In genomic region chr5:170312666-170313065, GRCh38 we compare ENCODE assay signal across 8 cellular contexts. TPM values are rescaled to one million over a fixed set of nuclear protein-coding genes. Genes with fewer than 3 reads are reported as not detected.
A peak's percentile ranks its signal among the peaks of the same experiment; 100 is the strongest.
DNase-seq lines count a peak whose midpoint lies in the region; ATAC-seq lines count a peak whose summit lies in the region.

No MANE protein-coding gene starts in this region.

- no peak overlapping the region for H3K23ac ChIP-seq in mesendoderm (ENCODE audit: low read length)

- H3K4me1 ChIP-seq in mesendoderm (ENCODE audit: control insufficient read depth, low read depth, low read length): no peaks in the 10 kb centered on the region

- peak; percentile 41 for ATAC-seq in GM18520 (IDR thresholded peaks at IDR 0.05; ENCODE audit: unreplicated experiment)
- peak; percentile 78 for ATAC-seq in HG03460 (IDR thresholded peaks at IDR 0.05; ENCODE audit: unreplicated experiment)

- H2AK5ac ChIP-seq in mesendoderm (ENCODE audit: low read length): no peak overlapping the region

- no peak overlapping the region for H3K18ac ChIP-seq in mesendoderm (ENCODE audit: low read length)

- H3K27me3 ChIP-seq in mesendoderm (ENCODE audit: insufficient read depth, low read length, poor library complexity): no peaks in the 10 kb centered on the region

- no peak overlapping the region for H3K4me2 ChIP-seq in mesendoderm (ENCODE audit: low read length)

- H4K8ac ChIP-seq in mesendoderm (ENCODE audit: low read depth, low read length): no peak overlapping the region

- H2BK120ac ChIP-seq in mesendoderm (ENCODE audit: low read depth, low read length): no peak overlapping the region

- H3K9ac ChIP-seq in mesendoderm (ENCODE audit: low read length): no peak overlapping the region

- H3K79me1 ChIP-seq in mesendoderm (ENCODE audit: low read length): no peaks in the 10 kb centered on the region

- no CpG with 5 or more reads among the region's 3 CpGs for WGBS in mesendoderm (ENCODE audit: extremely low coverage, insufficient coverage, low lambda C conversion rate)

- DNase-seq in activated CD8-positive, alpha-beta memory T cell treated with anti-CD3 and anti-CD28 coated beads for 24 hours: peak; percentile 80
- peak; percentile 95 for DNase-seq in islet precursor cell
- peak; percentile 21 for DNase-seq in stromal cell of bone marrow (ENCODE audit: low read depth)
- no peak for DNase-seq in epidermal melanocyte (ENCODE audit: insufficient read length, low spot score)
- no peak for DNase-seq in NCI-H748 treated with DMSO at 0.1 percent for 48 hours (lab: John Stamatoyannopoulos, UW)
- DNase-seq in mesendoderm: no peak

- no peak overlapping the region for H4K5ac ChIP-seq in mesendoderm (ENCODE audit: low read length)

- H3K56ac ChIP-seq in mesendoderm (ENCODE audit: low read length): no peak overlapping the region

- no peak overlapping the region for H3K27ac ChIP-seq in mesendoderm (ENCODE audit: low read depth, low read length)

- no peaks in the 10 kb centered on the region for H3K36me3 ChIP-seq in mesendoderm (ENCODE audit: control insufficient read depth, insufficient read depth, low read length)

- H3K4ac ChIP-seq in mesendoderm (ENCODE audit: low read depth, low read length): no peak overlapping the region

- H2BK5ac ChIP-seq in mesendoderm (ENCODE audit: low read length): no peak overlapping the region

- no peak overlapping the region for H3K4me3 ChIP-seq in mesendoderm (ENCODE audit: low read length)

- H3K79me2 ChIP-seq in mesendoderm (ENCODE audit: control insufficient read depth, insufficient read depth, low read length): no peaks in the 10 kb centered on the region

- no peak overlapping the region for H2BK15ac ChIP-seq in mesendoderm (replicated peaks; ENCODE audit: low read depth)

RNA-seq across cellular contexts. Expression of gene LCP2, which starts 15.1 kb away (rescaled TPM):
- polyA plus RNA-seq in mesendoderm (2013, experiment 1 of 2): 0.13 TPM
- polyA plus RNA-seq in mesendoderm (2013, experiment 2 of 2): 0.10 TPM

Comparison
In these comparisons a context has a peak if more than half of its experiments do, and no peak if none do; other contexts are left out.
1. DNase-seq: peak in activated CD8-positive, alpha-beta memory T cell treated with anti-CD3 and anti-CD28 coated beads for 24 hours (single experiment), islet precursor cell (single experiment) and stromal cell of bone marrow (single experiment); none in epidermal melanocyte (single experiment), NCI-H748 treated with DMSO at 0.1 percent for 48 hours (single experiment) and mesendoderm (single experiment).